31 cellular contexts compared by ENCODE assay signal in genomic region chr3:10816863-10817253, GRCh38. TPM values are rescaled to one million over a fixed set of nuclear protein-coding genes. Genes with fewer than 3 reads are reported as not detected.
DNase-seq lines count a peak whose midpoint lies in the region; ATAC-seq, FAIRE-seq and TF ChIP-seq lines count a peak whose summit lies in the region.
"Had no signal": no experiment of that assay in that cellular context is flagged by ENCODE, and none has a peak within 500 bp of the region (broad histone marks: within the 10 kb centered on the region; RNA-seq: fewer than 3 reads in every experiment).

No MANE protein-coding gene starts in this region.

- DNase-seq in LNCaP clone FGC (ENCODE audit: low read depth) (no peak), H1 (ENCODE audit: low read depth in 1 of 2, low spot score in 2 of 2) (no peak), neuronal stem cell (ENCODE audit: low spot score) (no peak), middle frontal gyrus (ENCODE audit: extremely low spot score, low spot score) (no peak), PC-9 (no peak), foreskin keratinocyte (no peak)
- no peak for DNase-seq in stimulated activated naive CD8-positive, alpha-beta T cell treated with anti-CD3 and anti-CD28 coated beads, Interleukin-15, Interleukin-2, amounts not matched to agents 100 U/mL and 50 U/mL, for 24 hours
- DNase-seq: activated CD4-positive, alpha-beta memory T cell treated with anti-CD3 and anti-CD28 coated beads, Interleukin-2, amount 10 ng/mL, durations not matched to agents 7 days and 5 days; activated effector memory CD4-positive, alpha-beta T cell treated with Interleukin-2 at 50 U/mL for 16 hours; activated naive CD8-positive, alpha-beta T cell treated with anti-CD3 and anti-CD28 coated beads for 36 hours; activated T-cell treated with anti-CD3 and anti-CD28 coated beads for 4 hours; cerebellar nuclear complex; effector CD4-positive, alpha-beta T cell; GOT3; Karpas-422; NCI-H1048; NCI-H187; NK-92 treated with Interleukin-12 subunit alpha and Interleukin-12 subunit beta, amount 100 ng/mL, for 24 hours; Peyer's patch; psoas muscle had no signal

- no peak overlapping the region for H3K27ac ChIP-seq in BLaER1
- no peak overlapping the region for H3K27ac ChIP-seq in H1 (ENCODE audit: low read depth, low read length)
- H3K27ac ChIP-seq in neuronal stem cell (replicated peaks; ENCODE audit: low read length), result no peak overlapping the region
- no peak overlapping the region for H3K27ac ChIP-seq in PC-9
- H3K27ac ChIP-seq in foreskin keratinocyte, result no peak overlapping the region
- H3K27ac ChIP-seq: ascending aorta, neutrophil, Peyer's patch, psoas muscle had no signal

- POLR2A ChIA-PET in H1 (lab: Charles Lee; ENCODE audit: partially characterized antibody) (no interaction called here), PC-9 (lab: Charles Lee; ENCODE audit: unreplicated experiment) (no interaction called here)

- no peaks in the 10 kb centered on the region for H3F3A ChIP-seq in PC-9 (ENCODE audit: insufficient read depth, low read depth)

- H2AFZ ChIP-seq in H1 (ENCODE audit: low read length), result no peak overlapping the region
- no peak overlapping the region for H2AFZ ChIP-seq in neuronal stem cell (ENCODE audit: low read length)
- no peak overlapping the region for H2AFZ ChIP-seq in PC-9

- H3K4ac ChIP-seq in H1 (replicated peaks; ENCODE audit: insufficient read length, low read depth, low read length) (no peak overlapping the region), neuronal stem cell (ENCODE audit: low read length) (no peak overlapping the region)

- no peak overlapping the region for H3K14ac ChIP-seq in H1 (ENCODE audit: insufficient read length)
- H3K14ac ChIP-seq in neuronal stem cell (ENCODE audit: low read length), result no peak overlapping the region

- TF ChIP-seq EP300 in H1 (IDR thresholded peaks at IDR 0.05; ENCODE audit: borderline replicate concordance in 1 of 2, low read depth in 2 of 2, low read length in 2 of 2), result no peak

- H3K79me1 ChIP-seq in H1 (ENCODE audit: low read depth, low read length) (no peaks in the 10 kb centered on the region), neuronal stem cell (ENCODE audit: low read depth, low read length) (no peaks in the 10 kb centered on the region)

- FAIRE-seq in H1 (lab: Jason Lieb, UNC), result no peak
- FAIRE-seq: G401.6, GM18507, urothelium cell line had no signal

- H4K91ac ChIP-seq in H1 (replicated peaks; ENCODE audit: insufficient read length, low read length) (no peak overlapping the region), neuronal stem cell (ENCODE audit: low read depth, low read length, poor library complexity) (no peak overlapping the region)

- no peak overlapping the region for H3K4me3 ChIP-seq in BLaER1
- peak overlapping the region; percentile 53 for H3K4me3 ChIP-seq in LNCaP clone FGC (ENCODE audit: low read depth, low read length)
- peak overlapping the region; percentile 25 to 60 (median 32); a peak in 6 of 8 replicates for H3K4me3 ChIP-seq in H1 (ENCODE audit: extremely low read depth in 1 of 4, insufficient read depth in 2 of 4, low read depth in 3 of 4, low read length in 4 of 4)
- no peak overlapping the region for H3K4me3 ChIP-seq in neuronal stem cell (ENCODE audit: low read length in 2 of 2)
- no peak overlapping the region for H3K4me3 ChIP-seq in PC-9
- H3K4me3 ChIP-seq: lung had no signal

- peaks cover 2% of the 10 kb centered on the region; the same call in 1 of the 2 replicates for H3K23me2 ChIP-seq in H1 (ENCODE audit: low read depth, low read length)

- no peak for ATAC-seq in stimulated activated naive CD8-positive, alpha-beta T cell treated with anti-CD3 and anti-CD28 coated beads, Interleukin-15, Interleukin-2, amounts not matched to agents 100 U/mL and 50 U/mL, for 24 hours
- no peak for ATAC-seq in foreskin keratinocyte
- ATAC-seq: activated CD4-positive, CD25-positive, alpha-beta regulatory T cell treated with anti-CD3 and anti-CD28 coated beads, Interleukin-2, amount 50 U/mL, for 24 hours had no signal

- TF ChIP-seq RAD21 in H1 (IDR thresholded peaks at IDR 0.05 in 1 of 2, conservative IDR thresholded peaks at IDR 0.05 in 1 of 2; ENCODE audit: low read depth in 2 of 2, low read length in 2 of 2), result no peak

- no peaks in the 10 kb centered on the region; the same call in 1 of the 2 replicates for H4K20me1 ChIP-seq in BLaER1
- H4K20me1 ChIP-seq in H1 (replicated peaks in 1 of 2; ENCODE audit: control insufficient read depth in 1 of 2, insufficient read depth in 2 of 2, low read length in 2 of 2), result no peaks in the 10 kb centered on the region
- H4K20me1 ChIP-seq in PC-9 (ENCODE audit: insufficient read depth), result no peaks in the 10 kb centered on the region; the same call in 1 of the 2 replicates

- WGBS in H1 (ENCODE audit: extremely low coverage in 1 of 2, insufficient coverage in 1 of 2, insufficient read length in 1 of 2, insufficient replicate concordance in 2 of 2, low coverage in 1 of 2, low lambda C conversion rate in 2 of 2, missing lambda C conversion rate in 1 of 2), 2 experiments, result 91% methylated on average over 10 of the region's 10 CpGs; no CpG with 5 or more reads in 1 of the 2 experiments
- no CpG with 5 or more reads among the region's 10 CpGs for WGBS in neuronal stem cell (ENCODE audit: extremely low coverage in 2 of 2, insufficient read length in 2 of 2, insufficient replicate concordance in 1 of 2), 2 donors

- TF ChIP-seq CTCF in LNCaP clone FGC (IDR thresholded peaks at IDR 0.05; ENCODE audit: control insufficient read depth, extremely low read depth, insufficient read depth) (no peak), H1 (IDR thresholded peaks at IDR 0.05; ENCODE audit: control extremely low read depth in 1 of 3, insufficient read depth in 1 of 3, low read depth in 1 of 3, low read length in 3 of 3) (no peak), PC-9 (conservative IDR thresholded peaks at IDR 0.05) (no peak), foreskin keratinocyte (conservative IDR thresholded peaks at IDR 0.05) (no peak)

- no peaks in the 10 kb centered on the region for H3K36me3 ChIP-seq in BLaER1
- no peaks in the 10 kb centered on the region for H3K36me3 ChIP-seq in H1 (ENCODE audit: control insufficient read depth in 2 of 4, insufficient read depth in 4 of 4, low read length in 3 of 4)
- no peaks in the 10 kb centered on the region for H3K36me3 ChIP-seq in neuronal stem cell (replicated peaks in 1 of 2; ENCODE audit: control insufficient read depth in 2 of 2, insufficient read depth in 2 of 2, low read length in 2 of 2)
- no peaks in the 10 kb centered on the region for H3K36me3 ChIP-seq in PC-9 (ENCODE audit: low read depth)
- H3K36me3 ChIP-seq: ascending aorta, neutrophil, Peyer's patch had no signal

- no peaks in the 10 kb centered on the region for H3K9me3 ChIP-seq in BLaER1
- no peaks in the 10 kb centered on the region; a peak in 1 of 4 replicates for H3K9me3 ChIP-seq in H1 (ENCODE audit: insufficient read depth in 2 of 2, low read depth in 1 of 2, low read length in 1 of 2)
- no peaks in the 10 kb centered on the region for H3K9me3 ChIP-seq in neuronal stem cell (replicated peaks in 1 of 2; ENCODE audit: control insufficient read depth in 2 of 2, insufficient read depth in 1 of 2, low read depth in 1 of 2, low read length in 2 of 2)
- H3K9me3 ChIP-seq in PC-9 (ENCODE audit: insufficient read depth, low read depth), result no peaks in the 10 kb centered on the region
- H3K9me3 ChIP-seq: ascending aorta, neutrophil, Peyer's patch, psoas muscle had no signal

- H3K9me2 ChIP-seq in PC-9 (ENCODE audit: insufficient read depth), result no peaks in the 10 kb centered on the region

- H3K23ac ChIP-seq in H1 (ENCODE audit: insufficient read length) (no peak overlapping the region), neuronal stem cell (ENCODE audit: low read depth, low read length, poor library complexity) (no peak overlapping the region)

- intact Hi-C loops in PC-9 (cut with micrococcal nuclease; ENCODE audit: unreplicated experiment), result no loop called here

- H4K8ac ChIP-seq in H1 (ENCODE audit: extremely low read depth, insufficient read depth, low read length) (no peak overlapping the region), neuronal stem cell (ENCODE audit: low read depth, low read length) (no peak overlapping the region)

- CTCF ChIA-PET in H1 (lab: Charles Lee; ENCODE audit: partially characterized antibody), result interaction anchor here (1.4 to 1.9 kb wide), 3 partner anchors 18 to 53 kb away, joined by 3 to 5 read pairs (median 3); no protein-coding TSS in a partner anchor
- CTCF ChIA-PET in PC-9 (lab: Charles Lee), result no interaction called here

- TF ChIP-seq POLR2A in H1 (IDR thresholded peaks at IDR 0.05; ENCODE audit: control extremely low read depth in 1 of 2, low read depth in 2 of 2, low read length in 2 of 2), result no peak

- H3K4me2 ChIP-seq in BLaER1, result 0 out of 2 replicates have a peak overlapping the region, but pooled peaks have one; percentile 90
- peak overlapping the region; percentile 64 to 73 for H3K4me2 ChIP-seq in H1 (ENCODE audit: insufficient read depth in 1 of 2, low read depth in 2 of 2, low read length in 2 of 2)
- no peak overlapping the region for H3K4me2 ChIP-seq in neuronal stem cell (ENCODE audit: insufficient read depth, low read length, poor library complexity, severe bottlenecking)
- no peak overlapping the region for H3K4me2 ChIP-seq in PC-9

- H2BK15ac ChIP-seq in H1 (ENCODE audit: low read length) (no peak overlapping the region), neuronal stem cell (ENCODE audit: low read length) (no peak overlapping the region)

- H2BK5ac ChIP-seq in H1 (ENCODE audit: low read depth, low read length) (no peak overlapping the region), neuronal stem cell (ENCODE audit: low read length) (no peak overlapping the region)

- peaks cover 12% of the 10 kb centered on the region for H3K4me1 ChIP-seq in BLaER1
- H3K4me1 ChIP-seq in H1 (replicated peaks in 1 of 4; ENCODE audit: control insufficient read depth in 3 of 4, insufficient read depth in 4 of 4, low read length in 3 of 4), result peaks cover 0 to 5% (median 3%) of the 10 kb centered on the region in 4 experiments; a peak in 5 of 7 replicates
- peaks cover 0 to 3% of the 10 kb centered on the region in 2 donors for H3K4me1 ChIP-seq in neuronal stem cell (ENCODE audit: control insufficient read depth in 2 of 2, insufficient read depth in 1 of 2, low read depth in 1 of 2, low read length in 2 of 2)
- H3K4me1 ChIP-seq in PC-9 (replicated peaks; ENCODE audit: insufficient read depth), result no peaks in the 10 kb centered on the region
- H3K4me1 ChIP-seq in foreskin keratinocyte, result no peaks in the 10 kb centered on the region
- H3K4me1 ChIP-seq: ascending aorta, Peyer's patch, psoas muscle had no signal

- H3K56ac ChIP-seq in H1 (replicated peaks; ENCODE audit: insufficient read length, low read depth, low read length), result no peak overlapping the region

- peaks cover 38% of the 10 kb centered on the region for H3K27me3 ChIP-seq in BLaER1
- H3K27me3 ChIP-seq in H1 (replicated peaks in 1 of 4; ENCODE audit: control insufficient read depth in 3 of 4, extremely low read depth in 1 of 4, insufficient read depth in 3 of 4, low read length in 3 of 4), result peaks cover 15 to 37% (median 35%) of the 10 kb centered on the region in 4 experiments
- peaks cover 2 to 51% (median 33%) of the 10 kb centered on the region in 3 experiments for H3K27me3 ChIP-seq in neuronal stem cell (ENCODE audit: control insufficient read depth in 3 of 3, insufficient read depth in 3 of 3, low read depth in 1 of 3, low read length in 3 of 3)
- H3K27me3 ChIP-seq in PC-9 (ENCODE audit: insufficient read depth, low read depth), result peaks cover 45% of the 10 kb centered on the region
- no peaks in the 10 kb centered on the region for H3K27me3 ChIP-seq in foreskin keratinocyte

- no peak overlapping the region for H3K9ac ChIP-seq in BLaER1
- no peak overlapping the region for H3K9ac ChIP-seq in H1 (replicated peaks in 1 of 4; ENCODE audit: extremely low read depth in 1 of 4, low read depth in 3 of 4, low read length in 3 of 4)
- no peak overlapping the region for H3K9ac ChIP-seq in neuronal stem cell (ENCODE audit: low read depth, low read length, poor library complexity)

- H2BK20ac ChIP-seq in H1 (ENCODE audit: low read length), result no peak overlapping the region

- no peak overlapping the region for H3K18ac ChIP-seq in H1 (ENCODE audit: extremely low read depth, low read length)
- peak overlapping the region; percentile 78 for H3K18ac ChIP-seq in neuronal stem cell (ENCODE audit: low read length)

- H4K5ac ChIP-seq in H1 (ENCODE audit: insufficient read length, low read depth, low read length), result no peak overlapping the region

- H2AK5ac ChIP-seq in H1 (ENCODE audit: low read depth, low read length) (no peak overlapping the region), neuronal stem cell (ENCODE audit: low read depth, low read length) (no peak overlapping the region)

- H2BK120ac ChIP-seq in H1 (replicated peaks; ENCODE audit: low read depth, low read length) (no peak overlapping the region), neuronal stem cell (ENCODE audit: low read depth, low read length) (no peak overlapping the region)

- H2BK12ac ChIP-seq in H1 (ENCODE audit: low read depth, low read length), result no peak overlapping the region
- H2BK12ac ChIP-seq in neuronal stem cell (ENCODE audit: low read length), result no peak overlapping the region

- BruUV-seq in PC-9 (replicated peaks; lab: Mats Ljungman, UMichigan), result no TSS peak

- H3K79me2 ChIP-seq in H1 (ENCODE audit: control insufficient read depth in 1 of 2, insufficient read depth in 2 of 2, low read length in 2 of 2) (no peaks in the 10 kb centered on the region), PC-9 (ENCODE audit: low read depth) (no peaks in the 10 kb centered on the region)

RNA-seq across cellular contexts. Expression of gene SLC6A11, which starts 0.8 kb away (rescaled TPM):
- total RNA-seq in H1 (2021; fragmentation: NEBNext Ultra II Directional; extraction: Animal tissue kit (Norgen Biotek cat#: 25700)), result 0.78 and 0.88 TPM in 2 replicates
- polyA plus RNA-seq in H1 (2011; rRNA removed) (1.3 and 1.5 TPM in 2 replicates), foreskin keratinocyte (2.1 and 3.1 TPM in 2 replicates)
- 1.1 TPM for polyA plus RNA-seq in H1 (2011; cell fraction: cytosol; rRNA removed)
- 2.3 TPM for polyA plus RNA-seq in H1 (2011; cell fraction: nucleus; rRNA removed)
- 0.78 to 1.3 TPM (median 1.1 TPM) in 4 replicates for polyA plus RNA-seq in H1 (2012, experiment 1 of 2)
- polyA plus RNA-seq in H1 (2012, experiment 2 of 2), result 0.51 TPM
- 0.67 TPM for polyA plus RNA-seq in H1 (2013, experiment 1 of 2)
- polyA plus RNA-seq in H1 (2013, experiment 2 of 2), result 0.64 TPM
- polyA minus RNA-seq in H1 (2011; rRNA and poly(A)+ RNA removed), result 0.73 and 1.4 TPM in 2 replicates
- 0.29 TPM for polyA minus RNA-seq in H1 (2011; cell fraction: cytosol; rRNA and poly(A)+ RNA removed)
- 1.6 TPM for polyA minus RNA-seq in H1 (2011; cell fraction: nucleus; rRNA and poly(A)+ RNA removed)
- 0.47 TPM for polyA plus RNA-seq in neuronal stem cell (2013, experiment 1 of 2)
- polyA plus RNA-seq in neuronal stem cell (2013, experiment 2 of 2), result 0.43 TPM
- total RNA-seq in PC-9 (2021) (not detected in 2 replicates), foreskin keratinocyte (4.4 and 5.7 TPM in 2 replicates)
- total RNA-seq: activated CD4-positive, alpha-beta memory T cell treated with anti-CD3 and anti-CD28 coated beads, Interleukin-2, amount 10 ng/mL, durations not matched to agents 7 days and 5 days; activated naive CD8-positive, alpha-beta T cell treated with anti-CD3 and anti-CD28 coated beads for 36 hours; ascending aorta; HT1080; Peyer's patch; psoas muscle; skeletal muscle tissue had no signal
- polyA plus RNA-seq: CD14-positive monocyte had no signal

Comparison
In these comparisons a context has a peak if more than half of its experiments do, and no peak if none do; other contexts are left out.
1. H3K4me2 ChIP-seq: peak in BLaER1 (single experiment) and H1 (2 of 2); none in neuronal stem cell (single experiment) and PC-9 (single experiment).
2. H3K4me3 ChIP-seq: peak in LNCaP clone FGC (single experiment) and H1 (4 of 4); none in BLaER1 (single experiment), neuronal stem cell (0 of 2) and PC-9 (single experiment).